ENCODE assay signal across 26 cellular contexts in genomic region chr21:15352009-15352408, GRCh38.
"Had no signal": no experiment of that assay in that cellular context is flagged by ENCODE, and none has a peak within 500 bp of the region (broad histone marks: within the 10 kb centered on the region; RNA-seq: fewer than 3 reads in every experiment).

No MANE protein-coding gene starts in this region.

- H3K27ac ChIP-seq: colonic mucosa, epithelial cell of prostate, gastrocnemius medialis, psoas muscle, skin epidermis, spleen, thoracic aorta, tibial nerve, upper lobe of left lung had no signal

- DNase-seq: colonic mucosa; effector CD8-positive, alpha-beta T cell; endodermal cell; foreskin fibroblast; gastrocnemius medialis; head of caudate nucleus; kidney; natural killer cell; nucleus accumbens; psoas muscle; right cardiac atrium; spleen; stimulated activated CD4-positive, alpha-beta T cell treated with anti-CD3 and anti-CD28 coated beads, Interleukin-4, amount 100 ng/mL, for 4 hours; stimulated activated naive B cell treated with anti-CD40 and anti-IgM and Interleukin-4, amounts not matched to agents 10 μg/mL and 1 μg/mL and 100 μg/mL, for 72 hours; upper lobe of left lung had no signal

- H3K27me3 ChIP-seq: colonic mucosa, gastrocnemius medialis, spleen, tibial nerve, upper lobe of left lung had no signal

- FAIRE-seq: kidney, urothelium cell line had no signal

- H3K4me1 ChIP-seq: colonic mucosa, gastrocnemius medialis, psoas muscle, tibial nerve, upper lobe of left lung had no signal

- H3K9me3 Mint-ChIP-seq: dendritic cell treated with granulocyte-macrophage colony-stimulating factor and Interleukin-4, amounts not matched to agents 40 ng/mL and 50 ng/mL, for 4 days; endodermal cell; memory B cell; natural killer cell; stimulated activated naive B cell treated with anti-CD40 and anti-IgM and Interleukin-4, amounts not matched to agents 10 μg/mL and 1 μg/mL and 100 μg/mL, for 72 hours; stimulated activated naive CD8-positive, alpha-beta T cell treated with anti-CD3 and anti-CD28 coated beads, Interleukin-15, Interleukin-2, amounts not matched to agents 100 ng/mL and 50 ng/mL, for 24 hours had no signal

- H3K27ac Mint-ChIP-seq: dendritic cell treated with granulocyte-macrophage colony-stimulating factor and Interleukin-4, amounts not matched to agents 40 ng/mL and 50 ng/mL, for 4 days; endodermal cell; memory B cell; natural killer cell; stimulated activated naive B cell treated with anti-CD40 and anti-IgM and Interleukin-4, amounts not matched to agents 10 μg/mL and 1 μg/mL and 100 μg/mL, for 72 hours; stimulated activated naive CD8-positive, alpha-beta T cell treated with anti-CD3 and anti-CD28 coated beads, Interleukin-15, Interleukin-2, amounts not matched to agents 100 ng/mL and 50 ng/mL, for 24 hours had no signal

- H3K4me1 Mint-ChIP-seq: endodermal cell had no signal

- H3K36me3 ChIP-seq: colonic mucosa, gastrocnemius medialis, spleen, thoracic aorta, tibial nerve, upper lobe of left lung had no signal

- H3K4me3 Mint-ChIP-seq: dendritic cell treated with granulocyte-macrophage colony-stimulating factor and Interleukin-4, amounts not matched to agents 40 ng/mL and 50 ng/mL, for 4 days; endodermal cell; memory B cell; natural killer cell; stimulated activated naive B cell treated with anti-CD40 and anti-IgM and Interleukin-4, amounts not matched to agents 10 μg/mL and 1 μg/mL and 100 μg/mL, for 72 hours; stimulated activated naive CD8-positive, alpha-beta T cell treated with anti-CD3 and anti-CD28 coated beads, Interleukin-15, Interleukin-2, amounts not matched to agents 100 ng/mL and 50 ng/mL, for 24 hours had no signal

- H3K9me3 ChIP-seq: colonic mucosa, gastrocnemius medialis, psoas muscle, spleen, thoracic aorta, tibial nerve, upper lobe of left lung had no signal

- H3K4me3 ChIP-seq: colonic mucosa, gastrocnemius medialis, lung, psoas muscle, skin epidermis, spleen, thoracic aorta, tibial nerve, upper lobe of left lung had no signal

- H3K36me3 Mint-ChIP-seq: memory B cell; natural killer cell; stimulated activated naive B cell treated with anti-CD40 and anti-IgM and Interleukin-4, amounts not matched to agents 10 μg/mL and 1 μg/mL and 100 μg/mL, for 72 hours had no signal

- ATAC-seq: esophagus mucosa; gastrocnemius medialis; left lobe of liver; natural killer cell; psoas muscle; right cardiac atrium; stimulated activated naive B cell treated with anti-CD40 and anti-IgM and Interleukin-4, amounts not matched to agents 10 μg/mL and 1 μg/mL and 100 μg/mL, for 72 hours had no signal

- H3K27me3 Mint-ChIP-seq: dendritic cell treated with granulocyte-macrophage colony-stimulating factor and Interleukin-4, amounts not matched to agents 40 ng/mL and 50 ng/mL, for 4 days; stimulated activated naive CD8-positive, alpha-beta T cell treated with anti-CD3 and anti-CD28 coated beads, Interleukin-15, Interleukin-2, amounts not matched to agents 100 ng/mL and 50 ng/mL, for 24 hours had no signal
